Comparison of ENCODE assay signal across 17 cellular contexts in genomic region chr21:36038701-36039497, GRCh38.
"Had no signal": no experiment of that assay in that cellular context is flagged by ENCODE, and none has a peak within 500 bp of the region (broad histone marks: within the 10 kb centered on the region; RNA-seq: fewer than 3 reads in every experiment).

No MANE protein-coding gene starts in this region.

- H3K4me3 ChIP-seq: body of pancreas, lung, right lobe of liver, thoracic aorta, uterus had no signal

- H3K4me3 Mint-ChIP-seq: activated naive CD4-positive, alpha-beta T cell treated with anti-CD3 and anti-CD28 coated beads, Interleukin-2, amount 10 ng/mL, durations not matched to agents 7 days and 5 days; central memory CD8-positive, alpha-beta T cell; naive thymus-derived CD4-positive, alpha-beta T cell; stimulated activated naive CD8-positive, alpha-beta T cell treated with anti-CD3 and anti-CD28 coated beads, Interleukin-15, Interleukin-2, amounts not matched to agents 100 ng/mL and 50 ng/mL, for 24 hours; T-helper 17 cell had no signal

- H3K27me3 Mint-ChIP-seq: activated naive CD4-positive, alpha-beta T cell treated with anti-CD3 and anti-CD28 coated beads, Interleukin-2, amount 10 ng/mL, durations not matched to agents 7 days and 5 days; central memory CD8-positive, alpha-beta T cell; naive thymus-derived CD4-positive, alpha-beta T cell; stimulated activated naive CD8-positive, alpha-beta T cell treated with anti-CD3 and anti-CD28 coated beads, Interleukin-15, Interleukin-2, amounts not matched to agents 100 ng/mL and 50 ng/mL, for 24 hours; T-helper 17 cell had no signal

- DNase-seq: activated CD4-positive, alpha-beta T cell treated with anti-CD3 and anti-CD28 coated beads, Interleukin-2, amount 50 U/mL, for 48 hours; activated CD4-positive, CD25-positive, alpha-beta regulatory T cell; activated naive CD4-positive, alpha-beta T cell treated with anti-CD3 and anti-CD28 coated beads, Interleukin-2, amount 10 ng/mL, durations not matched to agents 7 days and 5 days; body of pancreas; cortex of kidney; effector memory CD4-positive, alpha-beta T cell; left colon; naive thymus-derived CD4-positive, alpha-beta T cell; right lobe of liver; stimulated activated CD4-positive, alpha-beta T cell treated with anti-CD3 and anti-CD28 coated beads, Interleukin-2, amount 100 ng/mL, for 24 hours; T-helper 17 cell; uterus had no signal

- H3K27ac Mint-ChIP-seq: activated naive CD4-positive, alpha-beta T cell treated with anti-CD3 and anti-CD28 coated beads, Interleukin-2, amount 10 ng/mL, durations not matched to agents 7 days and 5 days; activated T-helper 2 cell treated with anti-CD3 and anti-CD28 coated beads, Interferon-gamma antibody, Interleukin-2, Interleukin-4, amounts not matched to agents 10 μg/mL and 5 μg/mL and 100 μg/mL, durations not matched to agents 14 hours and 24 hours and 36 hours; stimulated activated naive CD8-positive, alpha-beta T cell treated with anti-CD3 and anti-CD28 coated beads, Interleukin-15, Interleukin-2, amounts not matched to agents 100 ng/mL and 50 ng/mL, for 24 hours; T-helper 17 cell had no signal

- H3K27ac ChIP-seq: body of pancreas, right lobe of liver, uterus had no signal

- ATAC-seq: body of pancreas; left colon; naive thymus-derived CD4-positive, alpha-beta T cell; T-helper 17 cell had no signal

- H3K9me3 Mint-ChIP-seq: activated naive CD4-positive, alpha-beta T cell treated with anti-CD3 and anti-CD28 coated beads, Interleukin-2, amount 10 ng/mL, durations not matched to agents 7 days and 5 days; activated T-helper 2 cell treated with anti-CD3 and anti-CD28 coated beads, Interferon-gamma antibody, Interleukin-2, Interleukin-4, amounts not matched to agents 10 μg/mL and 5 μg/mL and 100 μg/mL, durations not matched to agents 14 hours and 24 hours and 36 hours; central memory CD8-positive, alpha-beta T cell; naive thymus-derived CD4-positive, alpha-beta T cell; stimulated activated naive CD8-positive, alpha-beta T cell treated with anti-CD3 and anti-CD28 coated beads, Interleukin-15, Interleukin-2, amounts not matched to agents 100 ng/mL and 50 ng/mL, for 24 hours had no signal

- H3K9me3 ChIP-seq: body of pancreas, right lobe of liver, thoracic aorta, uterus had no signal

- H3K4me1 ChIP-seq: body of pancreas, right lobe of liver, uterus had no signal

- H3K4me1 Mint-ChIP-seq: activated naive CD4-positive, alpha-beta T cell treated with anti-CD3 and anti-CD28 coated beads, Interleukin-2, amount 10 ng/mL, durations not matched to agents 7 days and 5 days; central memory CD8-positive, alpha-beta T cell; naive thymus-derived CD4-positive, alpha-beta T cell had no signal

- H3K36me3 ChIP-seq: uterus had no signal

- H3K27me3 ChIP-seq: body of pancreas, right lobe of liver, uterus had no signal
